ENCODE assay signal across 2 cellular contexts in genomic region chr7:155408657-155409586, GRCh38.
TF ChIP-seq lines count a peak whose summit lies in the region.

No MANE protein-coding gene starts in this region.

TF ChIP-seq in GM23338, 12 proteins besides CTCF, POLR2A, EP300 and RAD21:
- TF ChIP-seq JUNB (IDR thresholded peaks at IDR 0.05; ENCODE audit: unreplicated experiment) = no peak
- TF ChIP-seq, protein P1, sequence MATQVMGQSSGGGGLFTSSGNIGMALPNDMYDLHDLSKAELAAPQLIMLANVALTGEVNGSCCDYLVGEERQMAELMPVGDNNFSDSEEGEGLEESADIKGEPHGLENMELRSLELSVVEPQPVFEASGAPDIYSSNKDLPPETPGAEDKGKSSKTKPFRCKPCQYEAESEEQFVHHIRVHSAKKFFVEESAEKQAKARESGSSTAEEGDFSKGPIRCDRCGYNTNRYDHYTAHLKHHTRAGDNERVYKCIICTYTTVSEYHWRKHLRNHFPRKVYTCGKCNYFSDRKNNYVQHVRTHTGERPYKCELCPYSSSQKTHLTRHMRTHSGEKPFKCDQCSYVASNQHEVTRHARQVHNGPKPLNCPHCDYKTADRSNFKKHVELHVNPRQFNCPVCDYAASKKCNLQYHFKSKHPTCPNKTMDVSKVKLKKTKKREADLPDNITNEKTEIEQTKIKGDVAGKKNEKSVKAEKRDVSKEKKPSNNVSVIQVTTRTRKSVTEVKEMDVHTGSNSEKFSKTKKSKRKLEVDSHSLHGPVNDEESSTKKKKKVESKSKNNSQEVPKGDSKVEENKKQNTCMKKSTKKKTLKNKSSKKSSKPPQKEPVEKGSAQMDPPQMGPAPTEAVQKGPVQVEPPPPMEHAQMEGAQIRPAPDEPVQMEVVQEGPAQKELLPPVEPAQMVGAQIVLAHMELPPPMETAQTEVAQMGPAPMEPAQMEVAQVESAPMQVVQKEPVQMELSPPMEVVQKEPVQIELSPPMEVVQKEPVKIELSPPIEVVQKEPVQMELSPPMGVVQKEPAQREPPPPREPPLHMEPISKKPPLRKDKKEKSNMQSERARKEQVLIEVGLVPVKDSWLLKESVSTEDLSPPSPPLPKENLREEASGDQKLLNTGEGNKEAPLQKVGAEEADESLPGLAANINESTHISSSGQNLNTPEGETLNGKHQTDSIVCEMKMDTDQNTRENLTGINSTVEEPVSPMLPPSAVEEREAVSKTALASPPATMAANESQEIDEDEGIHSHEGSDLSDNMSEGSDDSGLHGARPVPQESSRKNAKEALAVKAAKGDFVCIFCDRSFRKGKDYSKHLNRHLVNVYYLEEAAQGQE (IDR thresholded peaks at IDR 0.05; ENCODE audit: unreplicated experiment) = no peak
- TF ChIP-seq ETS1 (IDR thresholded peaks at IDR 0.05) = no peak
- no peak for TF ChIP-seq ZNF114 (CRISPR knock-in tag; IDR thresholded peaks at IDR 0.05)
- TF ChIP-seq EZH2phosphoT487 (IDR thresholded peaks at IDR 0.05; ENCODE audit: unreplicated experiment) = no peak
- TF ChIP-seq ZNF331 (CRISPR knock-in tag; IDR thresholded peaks at IDR 0.05; ENCODE audit: low read depth) = no peak
- no peak for TF ChIP-seq ZNF462 (CRISPR knock-in tag; IDR thresholded peaks at IDR 0.05)
- no peak for TF ChIP-seq CREB1 (CRISPR knock-in tag; IDR thresholded peaks at IDR 0.05; ENCODE audit: low read depth)
- TF ChIP-seq POLR2AphosphoS5 (IDR thresholded peaks at IDR 0.05; ENCODE audit: low read depth) = no peak
- TF ChIP-seq EZH2 (IDR thresholded peaks at IDR 0.05; ENCODE audit: low read depth, unreplicated experiment) = no peak

TF ChIP-seq in WTC11, 78 proteins besides CTCF, POLR2A, EP300 and RAD21:
- TF ChIP-seq MLX (CRISPR knock-in tag; IDR thresholded peaks at IDR 0.05) (no peak), GABPB1 (CRISPR knock-in tag; IDR thresholded peaks at IDR 0.05) (no peak), HMGA2 (CRISPR knock-in tag; IDR thresholded peaks at IDR 0.05) (no peak), NR3C1 (CRISPR knock-in tag; conservative IDR thresholded peaks at IDR 0.05; ENCODE audit: low read depth) (no peak), ZNF532 (CRISPR knock-in tag; IDR thresholded peaks at IDR 0.05; ENCODE audit: borderline replicate concordance) (no peak), MXD4 (CRISPR knock-in tag; IDR thresholded peaks at IDR 0.05; ENCODE audit: borderline replicate concordance) (no peak), ZNF263 (CRISPR knock-in tag; IDR thresholded peaks at IDR 0.05; ENCODE audit: low read depth) (no peak), ZSCAN18 (CRISPR knock-in tag; IDR thresholded peaks at IDR 0.05) (no peak), FOXP1 (CRISPR knock-in tag; IDR thresholded peaks at IDR 0.05; ENCODE audit: borderline replicate concordance) (no peak), GRHL2 (CRISPR knock-in tag; IDR thresholded peaks at IDR 0.05; ENCODE audit: insufficient replicate concordance, severe bottlenecking) (no peak), ZNF138 (CRISPR knock-in tag; conservative IDR thresholded peaks at IDR 0.05) (no peak), CREB1 (CRISPR knock-in tag; IDR thresholded peaks at IDR 0.05) (no peak), ZNF317 (CRISPR knock-in tag; IDR thresholded peaks at IDR 0.05; ENCODE audit: borderline replicate concordance, low read depth) (no peak), AR (CRISPR knock-in tag; IDR thresholded peaks at IDR 0.05) (no peak)
- TF ChIP-seq, protein P2, sequence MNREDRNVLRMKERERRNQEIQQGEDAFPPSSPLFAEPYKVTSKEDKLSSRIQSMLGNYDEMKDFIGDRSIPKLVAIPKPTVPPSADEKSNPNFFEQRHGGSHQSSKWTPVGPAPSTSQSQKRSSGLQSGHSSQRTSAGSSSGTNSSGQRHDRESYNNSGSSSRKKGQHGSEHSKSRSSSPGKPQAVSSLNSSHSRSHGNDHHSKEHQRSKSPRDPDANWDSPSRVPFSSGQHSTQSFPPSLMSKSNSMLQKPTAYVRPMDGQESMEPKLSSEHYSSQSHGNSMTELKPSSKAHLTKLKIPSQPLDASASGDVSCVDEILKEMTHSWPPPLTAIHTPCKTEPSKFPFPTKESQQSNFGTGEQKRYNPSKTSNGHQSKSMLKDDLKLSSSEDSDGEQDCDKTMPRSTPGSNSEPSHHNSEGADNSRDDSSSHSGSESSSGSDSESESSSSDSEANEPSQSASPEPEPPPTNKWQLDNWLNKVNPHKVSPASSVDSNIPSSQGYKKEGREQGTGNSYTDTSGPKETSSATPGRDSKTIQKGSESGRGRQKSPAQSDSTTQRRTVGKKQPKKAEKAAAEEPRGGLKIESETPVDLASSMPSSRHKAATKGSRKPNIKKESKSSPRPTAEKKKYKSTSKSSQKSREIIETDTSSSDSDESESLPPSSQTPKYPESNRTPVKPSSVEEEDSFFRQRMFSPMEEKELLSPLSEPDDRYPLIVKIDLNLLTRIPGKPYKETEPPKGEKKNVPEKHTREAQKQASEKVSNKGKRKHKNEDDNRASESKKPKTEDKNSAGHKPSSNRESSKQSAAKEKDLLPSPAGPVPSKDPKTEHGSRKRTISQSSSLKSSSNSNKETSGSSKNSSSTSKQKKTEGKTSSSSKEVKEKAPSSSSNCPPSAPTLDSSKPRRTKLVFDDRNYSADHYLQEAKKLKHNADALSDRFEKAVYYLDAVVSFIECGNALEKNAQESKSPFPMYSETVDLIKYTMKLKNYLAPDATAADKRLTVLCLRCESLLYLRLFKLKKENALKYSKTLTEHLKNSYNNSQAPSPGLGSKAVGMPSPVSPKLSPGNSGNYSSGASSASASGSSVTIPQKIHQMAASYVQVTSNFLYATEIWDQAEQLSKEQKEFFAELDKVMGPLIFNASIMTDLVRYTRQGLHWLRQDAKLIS (CRISPR knock-in tag; IDR thresholded peaks at IDR 0.05; ENCODE audit: borderline replicate concordance) = no peak
- TF ChIP-seq, protein P3, sequence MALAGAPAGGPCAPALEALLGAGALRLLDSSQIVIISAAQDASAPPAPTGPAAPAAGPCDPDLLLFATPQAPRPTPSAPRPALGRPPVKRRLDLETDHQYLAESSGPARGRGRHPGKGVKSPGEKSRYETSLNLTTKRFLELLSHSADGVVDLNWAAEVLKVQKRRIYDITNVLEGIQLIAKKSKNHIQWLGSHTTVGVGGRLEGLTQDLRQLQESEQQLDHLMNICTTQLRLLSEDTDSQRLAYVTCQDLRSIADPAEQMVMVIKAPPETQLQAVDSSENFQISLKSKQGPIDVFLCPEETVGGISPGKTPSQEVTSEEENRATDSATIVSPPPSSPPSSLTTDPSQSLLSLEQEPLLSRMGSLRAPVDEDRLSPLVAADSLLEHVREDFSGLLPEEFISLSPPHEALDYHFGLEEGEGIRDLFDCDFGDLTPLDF (CRISPR knock-in tag; IDR thresholded peaks at IDR 0.05) = no peak
TF ChIP-seq in WTC11: peak in this region for 0.
